In genomic region chr11:134482865-134483264, GRCh38 we compare ENCODE assay signal across 31 cellular contexts.
"Had no signal": no experiment of that assay in that cellular context is flagged by ENCODE, and none has a peak within 500 bp of the region (broad histone marks: within the 10 kb centered on the region; RNA-seq: fewer than 3 reads in every experiment).

No MANE protein-coding gene starts in this region.

- DNase-seq: activated B cell treated with CpG ODN at 0.5 μM for 24 hours; activated CD4-positive, alpha-beta T cell treated with anti-CD3 and anti-CD28 coated beads for 48 hours; activated CD4-positive, alpha-beta T cell treated with anti-CD3 and anti-CD28 coated beads, Interleukin-2, amount 50 U/mL, for 1 hour; activated CD4-positive, alpha-beta T cell treated with anti-CD3 and anti-CD28 coated beads, Interleukin-2, amount 50 U/mL, for 48 hours; activated CD8-positive, alpha-beta memory T cell treated with anti-CD3 and anti-CD28 coated beads for 24 hours; activated CD8-positive, alpha-beta T cell treated with anti-CD3 and anti-CD28 coated beads for 36 hours; activated effector memory CD4-positive, alpha-beta T cell treated with Interleukin-2 at 50 U/mL for 16 hours; activated gamma-delta T cell treated with Interleukin-2 at 50 U/mL for 16 hours; activated naive CD4-positive, alpha-beta T cell treated with anti-CD3 and anti-CD28 coated beads, Interleukin-2, amount 50 U/mL, for 16 hours; activated naive CD4-positive, alpha-beta T cell treated with Interleukin-2 at 50 U/mL for 16 hours; activated T-cell treated with anti-CD3 and anti-CD28 coated beads, Interleukin-2, amount 50 U/mL, for 4 hours; amniotic stem cell; anterior cingulate cortex; body of pancreas; central memory CD4-positive, alpha-beta T cell; cerebellar nuclear complex; colonic mucosa; dorsolateral prefrontal cortex; effector memory CD4-positive, alpha-beta T cell; foreskin fibroblast; T-helper 1 cell; T-helper 17 cell; T1000; WERI-Rb-1 had no signal

- H3K9me3 Mint-ChIP-seq: activated B cell treated with CpG ODN at 0.5 μM for 24 hours; activated CD8-positive, alpha-beta T cell treated with anti-CD3 and anti-CD28 coated beads for 36 hours; activated T-cell treated with anti-CD3 and anti-CD28 coated beads, Interleukin-2, amount 50 U/mL, for 4 hours; activated T-helper 17 cell treated with anti-CD3 and anti-CD28 coated beads, Interleukin-2, amount 50 U/mL, for 72 hours; dendritic cell treated with granulocyte-macrophage colony-stimulating factor and Interleukin-4, amounts not matched to agents 40 ng/mL and 50 ng/mL, for 4 days; endodermal cell; T-helper 2 cell treated with Interferon-gamma antibody and Interleukin-4, amounts not matched to agents 5 μg/mL and 100 μg/mL, for 36 hours had no signal

- H3K4me3 Mint-ChIP-seq: activated B cell treated with CpG ODN at 0.5 μM for 24 hours; activated CD8-positive, alpha-beta T cell treated with anti-CD3 and anti-CD28 coated beads for 36 hours; activated naive CD8-positive, alpha-beta T cell; activated T-cell treated with anti-CD3 and anti-CD28 coated beads, Interleukin-2, amount 50 U/mL, for 4 hours; activated T-helper 17 cell treated with anti-CD3 and anti-CD28 coated beads, Interleukin-2, amount 50 U/mL, for 72 hours; dendritic cell treated with granulocyte-macrophage colony-stimulating factor and Interleukin-4, amounts not matched to agents 40 ng/mL and 50 ng/mL, for 4 days; endodermal cell; T-helper 17 cell; T-helper 2 cell treated with Interferon-gamma antibody and Interleukin-4, amounts not matched to agents 5 μg/mL and 100 μg/mL, for 36 hours had no signal

- H3K27ac Mint-ChIP-seq: activated B cell treated with CpG ODN at 0.5 μM for 24 hours; activated CD8-positive, alpha-beta T cell treated with anti-CD3 and anti-CD28 coated beads for 36 hours; activated naive CD8-positive, alpha-beta T cell; activated T-helper 17 cell treated with anti-CD3 and anti-CD28 coated beads, Interleukin-2, amount 50 U/mL, for 72 hours; dendritic cell treated with granulocyte-macrophage colony-stimulating factor and Interleukin-4, amounts not matched to agents 40 ng/mL and 50 ng/mL, for 4 days; endodermal cell; T-helper 17 cell; T-helper 2 cell treated with Interferon-gamma antibody and Interleukin-4, amounts not matched to agents 5 μg/mL and 100 μg/mL, for 36 hours had no signal

- ATAC-seq: activated CD4-positive, CD25-positive, alpha-beta regulatory T cell treated with anti-CD3 and anti-CD28 coated beads, Interleukin-2, amount 50 U/mL, for 24 hours; activated CD8-positive, alpha-beta T cell treated with anti-CD3 and anti-CD28 coated beads for 36 hours; activated T-cell treated with anti-CD3 and anti-CD28 coated beads, Interleukin-2, amount 50 U/mL, for 4 hours; activated T-helper 17 cell treated with anti-CD3 and anti-CD28 coated beads, Interleukin-2, amount 50 U/mL, for 72 hours; body of pancreas; esophagus mucosa; T-helper 17 cell had no signal

- H3K27me3 Mint-ChIP-seq: activated CD8-positive, alpha-beta T cell treated with anti-CD3 and anti-CD28 coated beads for 36 hours; dendritic cell treated with granulocyte-macrophage colony-stimulating factor and Interleukin-4, amounts not matched to agents 40 ng/mL and 50 ng/mL, for 4 days had no signal

- H3K36me3 Mint-ChIP-seq: activated naive CD8-positive, alpha-beta T cell had no signal

- H3K4me1 Mint-ChIP-seq: activated B cell treated with CpG ODN at 0.5 μM for 24 hours; activated T-helper 17 cell treated with anti-CD3 and anti-CD28 coated beads, Interleukin-2, amount 50 U/mL, for 72 hours; endodermal cell had no signal
